1 cellular context compared by ENCODE assay signal in the genomic region with DNA sequence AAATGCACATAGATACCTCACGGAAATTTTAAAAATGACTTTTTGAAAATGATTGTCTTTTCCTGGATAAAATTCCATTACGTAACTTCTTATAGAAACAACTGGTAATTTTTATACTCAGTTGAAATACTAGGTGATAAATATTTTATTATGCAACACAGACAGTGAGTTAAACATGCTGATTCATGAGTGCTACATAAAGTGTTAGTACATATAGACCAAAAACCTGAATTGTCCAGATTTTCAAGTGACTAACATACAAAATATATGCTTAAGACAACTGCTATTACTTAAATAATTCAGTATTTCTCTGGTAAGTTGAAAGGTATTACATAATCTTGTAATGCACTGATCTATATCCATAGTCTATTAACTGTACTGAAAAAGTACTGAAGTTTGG.
TF ChIP-seq lines count a peak whose summit lies in the region.

No MANE protein-coding gene starts in this region.

TF ChIP-seq in K562, 482 proteins besides CTCF, POLR2A, EP300 and RAD21 (continued from another document):
- TF ChIP-seq MAX (CRISPR knock-in tag; IDR thresholded peaks at IDR 0.05) (no peak), ZC3H8 (IDR thresholded peaks at IDR 0.05) (no peak), PCBP1 (IDR thresholded peaks at IDR 0.05; ENCODE audit: low read depth, low read length, poor library complexity, severe bottlenecking) (no peak), CEBPG (CRISPR knock-in tag; IDR thresholded peaks at IDR 0.05) (no peak), CEBPG (tag; conservative IDR thresholded peaks at IDR 0.05 in 1 of 2, IDR thresholded peaks at IDR 0.05 in 1 of 2) (0 out of 4 replicates have a peak, but pooled peaks of 1 of the 2 experiments have one; percentile 38), ZBED1 (IDR thresholded peaks at IDR 0.05) (no peak), ZNF165 (CRISPR knock-in tag; IDR thresholded peaks at IDR 0.05; ENCODE audit: borderline replicate concordance) (no peak)
- TF ChIP-seq, protein P1, sequence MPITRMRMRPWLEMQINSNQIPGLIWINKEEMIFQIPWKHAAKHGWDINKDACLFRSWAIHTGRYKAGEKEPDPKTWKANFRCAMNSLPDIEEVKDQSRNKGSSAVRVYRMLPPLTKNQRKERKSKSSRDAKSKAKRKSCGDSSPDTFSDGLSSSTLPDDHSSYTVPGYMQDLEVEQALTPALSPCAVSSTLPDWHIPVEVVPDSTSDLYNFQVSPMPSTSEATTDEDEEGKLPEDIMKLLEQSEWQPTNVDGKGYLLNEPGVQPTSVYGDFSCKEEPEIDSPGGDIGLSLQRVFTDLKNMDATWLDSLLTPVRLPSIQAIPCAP (CRISPR knock-in tag; IDR thresholded peaks at IDR 0.05; ENCODE audit: borderline replicate concordance) = no peak
